ENCODE assay signal across 8 cellular contexts in genomic region chr3:138914870-138915502, GRCh38. TPM values are rescaled to one million over a fixed set of nuclear protein-coding genes. Genes with fewer than 3 reads are reported as not detected.
A peak's percentile ranks its signal among the peaks of the same experiment; 100 is the strongest.
DNase-seq lines count a peak whose midpoint lies in the region; ATAC-seq, FAIRE-seq and TF ChIP-seq lines count a peak whose summit lies in the region.

No MANE protein-coding gene starts in this region.

- H3K27ac ChIP-seq in endothelial cell of umbilical vein (ENCODE audit: insufficient read depth, low read depth, low read length): peak overlapping the region; percentile 49

- H3K4me1 ChIP-seq in endothelial cell of umbilical vein (ENCODE audit: control insufficient read depth, extremely low read depth, insufficient read depth, low read length) (peaks cover 8% of the 10 kb centered on the region), neuron (ENCODE audit: insufficient read depth, low read length) (no peaks in the 10 kb centered on the region)

- ATAC-seq in activated T-cell treated with anti-CD3 and anti-CD28 coated beads, Interleukin-2, amount 50 U/mL, for 72 hours (replicated peaks in 1 of 2): peak; percentile 18
- ATAC-seq in HG03064 (IDR thresholded peaks at IDR 0.05; ENCODE audit: low read depth, unreplicated experiment): peak; percentile 14

- dilution Hi-C loops in endothelial cell of umbilical vein (cut with MboI; ENCODE audit: extremely low pct_ligation_motif_present, low sequenced_read_pairs): no loop called here

- peak overlapping the region; percentile 61 for H3K9ac ChIP-seq in endothelial cell of umbilical vein (replicated peaks; ENCODE audit: extremely low read depth, insufficient read depth, low read length)

- H3K9me3 ChIP-seq in endothelial cell of umbilical vein (replicated peaks; ENCODE audit: control insufficient read depth, insufficient read depth, low read length) (no peaks in the 10 kb centered on the region), neuron (ENCODE audit: low read length) (no peaks in the 10 kb centered on the region)

- peak overlapping the region; percentile 88 to 94 for H3K4me3 Mint-ChIP-seq in activated T-cell treated with anti-CD3 and anti-CD28 coated beads, Interleukin-2, amount 50 U/mL, for 72 hours

- POLR2A ChIA-PET in endothelial cell of umbilical vein (lab: Charles Lee): interaction anchor here (0.8 to 1.7 kb wide), 5 partner anchors 177 to 321 kb away, joined by 3 to 11 read pairs (median 4); partner anchors contain the start of gene CEP70

- peaks cover 5% of the 10 kb centered on the region for H3K4me1 Mint-ChIP-seq in activated T-cell treated with anti-CD3 and anti-CD28 coated beads, Interleukin-2, amount 50 U/mL, for 72 hours (ENCODE audit: low read depth)

- H3K36me3 Mint-ChIP-seq in activated T-cell treated with anti-CD3 and anti-CD28 coated beads, Interleukin-2, amount 50 U/mL, for 72 hours (ENCODE audit: insufficient read depth in 2 of 2): no peaks in the 10 kb centered on the region

- no peaks in the 10 kb centered on the region for H3K27me3 Mint-ChIP-seq in activated T-cell treated with anti-CD3 and anti-CD28 coated beads, Interleukin-2, amount 50 U/mL, for 72 hours (ENCODE audit: low read depth)

- H4K20me1 ChIP-seq in endothelial cell of umbilical vein (replicated peaks; ENCODE audit: control insufficient read depth, extremely low read depth, insufficient read depth, low read length): no peaks in the 10 kb centered on the region

- no peak for TF ChIP-seq CTCF in endothelial cell of umbilical vein (IDR thresholded peaks at IDR 0.05; ENCODE audit: extremely low read depth in 1 of 2, insufficient read depth in 1 of 2, low read depth in 1 of 2, low read length in 2 of 2)

- DNase-seq in activated T-cell treated with anti-CD3 and anti-CD28 coated beads, Interleukin-2, amount 50 U/mL, for 72 hours: no peak
- DNase-seq in activated T-cell treated with anti-CD3 and anti-CD28 coated beads for 4 hours: no peak
- peak; percentile 9 for DNase-seq in SHP77 treated with DMSO at 0.1 percent for 48 hours (lab: John Stamatoyannopoulos, UW)
- peak; percentile 88 for DNase-seq in endothelial cell of umbilical vein (ENCODE audit: low read depth, low spot score)
- DNase-seq in GDM1 (lab: John Stamatoyannopoulos, UW): no peak
- DNase-seq in activated CD4-positive, alpha-beta T cell treated with anti-CD3 and anti-CD28 coated beads, Interleukin-2, amount 50 U/mL, for 4 hours: no peak

- peak overlapping the region; percentile 6 to 81 (median 52) for H3K4me3 ChIP-seq in endothelial cell of umbilical vein (replicated peaks in 1 of 3; ENCODE audit: insufficient read depth in 1 of 3, low read depth in 1 of 3, low read length in 3 of 3)
- peak overlapping the region; percentile 79 for H3K4me3 ChIP-seq in neuron (ENCODE audit: low read length)

- no peaks in the 10 kb centered on the region for H3K79me2 ChIP-seq in endothelial cell of umbilical vein (ENCODE audit: control insufficient read depth, insufficient read depth, low read length)

- H3K4me2 ChIP-seq in endothelial cell of umbilical vein (ENCODE audit: insufficient read depth, low read length): peak overlapping the region; percentile 77

- FAIRE-seq in endothelial cell of umbilical vein (lab: Jason Lieb, UNC): peak; percentile 95

- no peak for TF ChIP-seq POLR2A in endothelial cell of umbilical vein (IDR thresholded peaks at IDR 0.05; ENCODE audit: low read depth, low read length)

- no peaks in the 10 kb centered on the region for H3K27me3 ChIP-seq in endothelial cell of umbilical vein (ENCODE audit: control insufficient read depth in 2 of 2, insufficient read depth in 2 of 2, low read length in 2 of 2)
- no peaks in the 10 kb centered on the region for H3K27me3 ChIP-seq in neuron (ENCODE audit: insufficient read depth, low read length)

- H3K36me3 ChIP-seq in endothelial cell of umbilical vein (ENCODE audit: control insufficient read depth in 2 of 2, extremely low read depth in 1 of 2, insufficient read depth in 2 of 2, low read length in 2 of 2) (no peaks in the 10 kb centered on the region), neuron (ENCODE audit: insufficient read depth, low read length) (no peaks in the 10 kb centered on the region)

- H3K9me3 Mint-ChIP-seq in activated T-cell treated with anti-CD3 and anti-CD28 coated beads, Interleukin-2, amount 50 U/mL, for 72 hours: no peaks in the 10 kb centered on the region

- BruUV-seq in endothelial cell of umbilical vein (replicated peaks; lab: Mats Ljungman, UMichigan): TSS peak; percentile 46

- H2AFZ ChIP-seq in endothelial cell of umbilical vein (ENCODE audit: low read depth, low read length): peak overlapping the region; percentile 74
- H2AFZ ChIP-seq in neuron (ENCODE audit: low read depth, low read length): peak overlapping the region; percentile 94

- no peaks in the 10 kb centered on the region for H3K9me1 ChIP-seq in endothelial cell of umbilical vein (replicated peaks; ENCODE audit: control insufficient read depth, extremely low read depth, insufficient read depth, low read length)

- intact Hi-C loops in endothelial cell of umbilical vein (cut with micrococcal nuclease): loop anchor here (1.0 to 2.0 kb wide), 9 partner anchors 24 to 436 kb away; partner anchors contain the start of genes FAIM and PIK3CB

- CTCF ChIA-PET in endothelial cell of umbilical vein (lab: Charles Lee): interaction anchor here (0.7 to 13.0 kb wide), 101 partner anchors 9 to 741 kb away, joined by 3 to 862 read pairs (median 7); partner anchors contain the start of genes CEP70, DBR1, ESYT3 and FAIM

- no peak overlapping the region for H3K27ac Mint-ChIP-seq in activated T-cell treated with anti-CD3 and anti-CD28 coated beads, Interleukin-2, amount 50 U/mL, for 72 hours

TF ChIP-seq in endothelial cell of umbilical vein, 7 proteins besides CTCF, POLR2A, EP300 and RAD21:
- TF ChIP-seq JUN (IDR thresholded peaks at IDR 0.05; ENCODE audit: borderline replicate concordance, insufficient read depth, insufficient read length, low read depth) (peak; percentile 57), POLR2AphosphoS5 (IDR thresholded peaks at IDR 0.05; ENCODE audit: insufficient read depth, low read depth, low read length) (no peak), GATA2 (IDR thresholded peaks at IDR 0.05; ENCODE audit: insufficient read depth, insufficient read length, low read depth, low read length) (peak; percentile 84), FOS (IDR thresholded peaks at IDR 0.05; ENCODE audit: borderline replicate concordance, insufficient read depth, low read length) (peak; percentile 80)

RNA-seq across cellular contexts. Expression of gene FOXL2, which starts 32.0 kb away (rescaled TPM):
- total RNA-seq in activated T-cell treated with anti-CD3 and anti-CD28 coated beads, Interleukin-2, amount 50 U/mL, for 72 hours: under 1 TPM; 0.12 to 0.16 TPM
- total RNA-seq in endothelial cell of umbilical vein: 0.12 TPM in 1 of 2 replicates, not detected in the other
- 0.03 TPM in 1 of 2 replicates, not detected in the other for polyA plus RNA-seq in endothelial cell of umbilical vein
- not detected in 2 replicates for polyA plus RNA-seq in endothelial cell of umbilical vein (2011; cell fraction: cytosol; rRNA removed)
- not detected in 2 replicates for polyA plus RNA-seq in endothelial cell of umbilical vein (2011; cell fraction: nucleus; rRNA removed)
- not detected in 2 replicates for polyA plus RNA-seq in endothelial cell of umbilical vein (2012)
- 0.13 TPM in 1 of 2 replicates, not detected in the other for polyA minus RNA-seq in endothelial cell of umbilical vein
- polyA minus RNA-seq in endothelial cell of umbilical vein (2011; cell fraction: cytosol; rRNA and poly(A)+ RNA removed): 5.2 TPM
- not detected in 2 replicates for polyA minus RNA-seq in endothelial cell of umbilical vein (2011; cell fraction: nucleus; rRNA and poly(A)+ RNA removed)

RNA-seq across cellular contexts. Expression of gene FOXL2NB, which starts 32.0 kb away (rescaled TPM):
- total RNA-seq in activated T-cell treated with anti-CD3 and anti-CD28 coated beads, Interleukin-2, amount 50 U/mL, for 72 hours: not detected
- total RNA-seq in endothelial cell of umbilical vein: not detected in 2 replicates
- polyA plus RNA-seq in endothelial cell of umbilical vein: 0.01 TPM in 1 of 2 replicates, not detected in the other
- not detected in 2 replicates for polyA plus RNA-seq in endothelial cell of umbilical vein (2011; cell fraction: cytosol; rRNA removed)
- not detected in 2 replicates for polyA plus RNA-seq in endothelial cell of umbilical vein (2011; cell fraction: nucleus; rRNA removed)
- 0.07 TPM in 1 of 2 replicates, not detected in the other for polyA plus RNA-seq in endothelial cell of umbilical vein (2012)
- polyA minus RNA-seq in endothelial cell of umbilical vein: 0.36 TPM in 2 replicates
- 2.3 TPM for polyA minus RNA-seq in endothelial cell of umbilical vein (2011; cell fraction: cytosol; rRNA and poly(A)+ RNA removed)
- not detected in 2 replicates for polyA minus RNA-seq in endothelial cell of umbilical vein (2011; cell fraction: nucleus; rRNA and poly(A)+ RNA removed)

Comparison
In these comparisons a context has a peak if more than half of its experiments do, and no peak if none do; other contexts are left out.
1. DNase-seq: peak in SHP77 treated with DMSO at 0.1 percent for 48 hours (single experiment) and endothelial cell of umbilical vein (single experiment); none in activated T-cell treated with anti-CD3 and anti-CD28 coated beads, Interleukin-2, amount 50 U/mL, for 72 hours (0 of 2), activated T-cell treated with anti-CD3 and anti-CD28 coated beads for 4 hours (single experiment), GDM1 (single experiment) and activated CD4-positive, alpha-beta T cell treated with anti-CD3 and anti-CD28 coated beads, Interleukin-2, amount 50 U/mL, for 4 hours (0 of 2).